ENCODE assay signal across 24 cellular contexts in the genomic region with DNA sequence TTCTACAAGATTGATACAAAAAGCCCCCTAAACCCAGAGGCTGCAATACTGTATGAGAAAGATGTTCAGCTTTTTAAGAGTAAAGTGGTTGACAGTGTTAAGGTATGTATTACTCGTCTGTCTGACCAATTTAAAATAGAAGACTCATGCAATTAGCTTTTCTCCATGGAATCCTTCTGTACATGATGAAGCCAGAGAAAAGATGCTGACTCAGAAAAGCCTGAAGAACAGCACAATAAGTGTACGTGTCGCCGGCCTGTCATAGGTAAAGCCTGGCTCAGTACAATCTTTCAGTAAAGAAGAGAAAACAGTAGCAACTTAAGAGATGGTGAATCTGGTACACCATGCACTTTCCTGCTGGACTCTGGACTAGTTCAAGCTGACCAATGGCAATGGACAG. TPM values are rescaled to one million over a fixed set of nuclear protein-coding genes. Genes with fewer than 3 reads are reported as not detected.
A peak's percentile ranks its signal among the peaks of the same experiment; 100 is the strongest.
DNase-seq lines count a peak whose midpoint lies in the region; ATAC-seq, FAIRE-seq and TF ChIP-seq lines count a peak whose summit lies in the region.
"Had no signal": no experiment of that assay in that cellular context is flagged by ENCODE, and none has a peak within 500 bp of the region (broad histone marks: within the 10 kb centered on the region; RNA-seq: fewer than 3 reads in every experiment).

No MANE protein-coding gene starts in this region.

- in situ Hi-C loops in GM23248 (cut with MboI): no loop called here
- in situ Hi-C loops in HAP-1 (cut with MboI; ENCODE audit: low sequenced_read_pairs): no loop called here

- DNase-seq in GM23248: peak; percentile 11
- DNase-seq in RKO (ENCODE audit: low spot score): peak; percentile 40
- DNase-seq in bronchial epithelial cell (ENCODE audit: low read depth): peak; percentile 12
- no peak for DNase-seq in HAP-1 (ENCODE audit: low spot score in 2 of 2)
- DNase-seq in AG20443 (ENCODE audit: low spot score): no peak
- DNase-seq: AML-193; BE2C; CD4-positive, alpha-beta T cell; CD8-positive, alpha-beta memory T cell; DMS 273 treated with DMSO at 0.1 percent for 48 hours; DMS79; EL; GDM1; H7 had no signal

- H3K4me2 ChIP-seq in GM23248 (ENCODE audit: unreplicated experiment): no peak overlapping the region
- H3K4me2 ChIP-seq: BLaER1 treated with 17β-estradiol and CSF1 and Interleukin-3, amounts not matched to agents 10 nM and 100 nM had no signal

- no peaks in the 10 kb centered on the region for H4K20me1 ChIP-seq in GM23248 (ENCODE audit: insufficient read depth)
- H4K20me1 ChIP-seq: BLaER1 treated with 17β-estradiol and CSF1 and Interleukin-3, amounts not matched to agents 10 nM and 100 nM had no signal

- H3K9ac ChIP-seq in GM23248: no peak overlapping the region
- H3K9ac ChIP-seq: BLaER1 treated with 17β-estradiol and CSF1 and Interleukin-3, amounts not matched to agents 10 nM and 100 nM had no signal

- no peak for ATAC-seq in HG03442 (IDR thresholded peaks at IDR 0.05; ENCODE audit: unreplicated experiment)
- ATAC-seq: GM12878, HCT116 had no signal

- TF ChIP-seq CTCF in bronchial epithelial cell (IDR thresholded peaks at IDR 0.05; ENCODE audit: insufficient read depth, low read length, severe bottlenecking): no peak

- H3K9me3 ChIP-seq in GM23248 (ENCODE audit: low read depth) (no peaks in the 10 kb centered on the region), HAP-1 (no peaks in the 10 kb centered on the region)
- H3K9me3 ChIP-seq: BE2C had no signal

- H3K36me3 ChIP-seq in GM23248 (ENCODE audit: low read depth) (peaks cover 19% of the 10 kb centered on the region; the same call in 1 of the 2 replicates), bronchial epithelial cell (ENCODE audit: control insufficient read depth, insufficient read depth, low read length) (peaks cover 6% of the 10 kb centered on the region), HAP-1 (replicated peaks) (peaks cover 40% of the 10 kb centered on the region)
- H3K36me3 ChIP-seq: BE2C had no signal

- no peaks in the 10 kb centered on the region for H3F3A ChIP-seq in GM23248 (ENCODE audit: insufficient read depth)

- 75 to 76% methylated on average over 4 of the region's 4 CpGs for whole genome bisulfite sequencing in GM23248 (ENCODE audit: low coverage in 1 of 2, low lambda C conversion rate in 2 of 2, missing lambda C conversion rate in 2 of 2), 2 experiments

- H3K4me1 ChIP-seq in GM23248 (ENCODE audit: insufficient read depth): 0 out of 2 replicates have a peak, but pooled peaks cover 2% of the 10 kb centered on the region
- no peaks in the 10 kb centered on the region for H3K4me1 ChIP-seq in HAP-1
- H3K4me1 ChIP-seq: BE2C had no signal

- no peak overlapping the region for H2AFZ ChIP-seq in GM23248

- FAIRE-seq in bronchial epithelial cell (lab: Jason Lieb, UNC): no peak
- FAIRE-seq: D721Med, GM12878, GM18507, H1 had no signal

- H3K9me2 ChIP-seq in GM23248 (ENCODE audit: insufficient read depth): no peaks in the 10 kb centered on the region

- H3K27me3 ChIP-seq in GM23248 (replicated peaks; ENCODE audit: insufficient read depth) (no peaks in the 10 kb centered on the region), bronchial epithelial cell (ENCODE audit: control insufficient read depth, insufficient read depth, low read length) (no peaks in the 10 kb centered on the region), HAP-1 (ENCODE audit: low read depth) (no peaks in the 10 kb centered on the region)
- H3K27me3 ChIP-seq: BE2C; BLaER1 treated with 17β-estradiol and CSF1 and Interleukin-3, amounts not matched to agents 10 nM and 100 nM had no signal

- no peaks in the 10 kb centered on the region for H3K79me2 ChIP-seq in GM23248 (ENCODE audit: insufficient read depth)

- no peak overlapping the region for H3K27ac ChIP-seq in GM23248
- H3K27ac ChIP-seq: BLaER1 treated with 17β-estradiol and CSF1 and Interleukin-3, amounts not matched to agents 10 nM and 100 nM had no signal

- H3K4me3 ChIP-seq in GM23248 (no peak overlapping the region), bronchial epithelial cell (ENCODE audit: low read depth, low read length) (no peak overlapping the region), HAP-1 (no peak overlapping the region)
- H3K4me3 ChIP-seq: BLaER1 treated with 17β-estradiol and CSF1 and Interleukin-3, amounts not matched to agents 10 nM and 100 nM; GM12878 had no signal

RNA-seq across cellular contexts. Expression of gene NEK4, which starts 16.4 kb away (rescaled TPM):
- total RNA-seq in GM23248 (2014; rRNA removed; shearing (Covaris generic)): 15.8 and 17.6 TPM in 2 replicates
- 8.4 and 8.7 TPM in 2 replicates for polyA plus RNA-seq in GM23248 (2016; fragmentation: Nextera tagmentation; extraction: Ambion mirVana)
- total RNA-seq in bronchial epithelial cell: 20.5 and 24.8 TPM in 2 replicates

RNA-seq across cellular contexts. Expression of gene ITIH1, which starts 23.0 kb away (rescaled TPM):
- not detected in 2 replicates for total RNA-seq in GM23248 (2014; rRNA removed; shearing (Covaris generic))
- polyA plus RNA-seq in GM23248 (2016; fragmentation: Nextera tagmentation; extraction: Ambion mirVana): not detected in 2 replicates
- total RNA-seq in bronchial epithelial cell: not detected in 2 replicates
- total RNA-seq: A172; CD4-positive, alpha-beta T cell; CD8-positive, alpha-beta memory T cell; H1; H7 had no signal
- polyA plus RNA-seq: AG04450; CD8-positive, alpha-beta memory T cell; H1 had no signal

RNA-seq across cellular contexts. Expression of gene ITIH3, which starts 40.2 kb away (rescaled TPM):
- total RNA-seq in GM23248 (2014; rRNA removed; shearing (Covaris generic)): not detected in 2 replicates
- polyA plus RNA-seq in GM23248 (2016; fragmentation: Nextera tagmentation; extraction: Ambion mirVana): not detected in 2 replicates
- not detected in 2 replicates for total RNA-seq in bronchial epithelial cell
- total RNA-seq: CD4-positive, alpha-beta T cell; CD8-positive, alpha-beta memory T cell; H1; H7 had no signal
- polyA plus RNA-seq: CD14-positive monocyte; CD8-positive, alpha-beta memory T cell; H1 had no signal

RNA-seq across cellular contexts. Expression of gene SPCS1, which starts 48.5 kb away (rescaled TPM):
- 184 and 271 TPM in 2 replicates for total RNA-seq in GM23248 (2014; rRNA removed; shearing (Covaris generic))
- polyA plus RNA-seq in GM23248 (2016; fragmentation: Nextera tagmentation; extraction: Ambion mirVana): 366 and 369 TPM in 2 replicates
- 51.1 and 57.9 TPM in 2 replicates for total RNA-seq in bronchial epithelial cell

RNA-seq across cellular contexts. Expression of gene GLT8D1, which starts 48.8 kb away (rescaled TPM):
- total RNA-seq in GM23248 (2014; rRNA removed; shearing (Covaris generic)): 148 and 151 TPM in 2 replicates
- 140 and 149 TPM in 2 replicates for polyA plus RNA-seq in GM23248 (2016; fragmentation: Nextera tagmentation; extraction: Ambion mirVana)
- total RNA-seq in bronchial epithelial cell: 49.8 and 54.3 TPM in 2 replicates

Comparison
In these comparisons a context has a peak if more than half of its experiments do, and no peak if none do; other contexts are left out.
1. DNase-seq: peak in GM23248 (single experiment), RKO (single experiment) and bronchial epithelial cell (single experiment); none in HAP-1 (0 of 2) and AG20443 (single experiment).